15 cellular contexts compared by ENCODE assay signal in genomic region chr20:13524339-13524738, GRCh38.
DNase-seq lines count a peak whose midpoint lies in the region; ATAC-seq and TF ChIP-seq lines count a peak whose summit lies in the region.
"Had no signal": no experiment of that assay in that cellular context is flagged by ENCODE, and none has a peak within 500 bp of the region (broad histone marks: within the 10 kb centered on the region; RNA-seq: fewer than 3 reads in every experiment).

No MANE protein-coding gene starts in this region.

- POLR2A ChIA-PET in MCF 10A (lab: Yijun Ruan, JAX) = interaction anchor here (0.9 to 1.7 kb wide), 3 partner anchors 10 to 238 kb away, joined by 3 to 9 read pairs (median 7); no protein-coding TSS in a partner anchor

- H3K36me3 ChIP-seq in breast epithelium = peaks cover 4% of the 10 kb centered on the region
- no peaks in the 10 kb centered on the region for H3K36me3 ChIP-seq in brain microvascular endothelial cell (replicated peaks)
- H3K36me3 ChIP-seq in left lung = peaks cover 0 to 21% of the 10 kb centered on the region in 2 donors
- H3K36me3 ChIP-seq in sigmoid colon = peaks cover 0 to 8% (median 0%) of the 10 kb centered on the region in 4 donors
- H3K36me3 ChIP-seq: HAP-1 had no signal

- no peak for TF ChIP-seq EP300 in sigmoid colon (IDR thresholded peaks at IDR 0.05)

- H3K27me3 ChIP-seq in breast epithelium (no peaks in the 10 kb centered on the region), brain microvascular endothelial cell (replicated peaks) (no peaks in the 10 kb centered on the region), left lung (no peaks in the 10 kb centered on the region), sigmoid colon (no peaks in the 10 kb centered on the region)
- H3K27me3 ChIP-seq: BLaER1 treated with 17β-estradiol and CSF1 and Interleukin-3, amounts not matched to agents 10 nM and 100 nM had no signal

- H3K9me3 Mint-ChIP-seq in MCF 10A (ENCODE audit: unreplicated experiment) = peaks cover 10% of the 10 kb centered on the region

- ATAC-seq in left lung (peak; percentile 78), HG03442 (IDR thresholded peaks at IDR 0.05; ENCODE audit: unreplicated experiment) (no peak), HG03457 (IDR thresholded peaks at IDR 0.05; ENCODE audit: unreplicated experiment) (no peak)

- H3K9me3 ChIP-seq in breast epithelium (no peaks in the 10 kb centered on the region), left lung (no peaks in the 10 kb centered on the region), sigmoid colon (no peaks in the 10 kb centered on the region)
- H3K9me3 ChIP-seq: HAP-1 had no signal

- H3K4me1 ChIP-seq in breast epithelium (no peaks in the 10 kb centered on the region), left lung (no peaks in the 10 kb centered on the region), sigmoid colon (peaks cover 0 to 5% (median 3%) of the 10 kb centered on the region in 4 donors)
- H3K4me1 ChIP-seq: BLaER1 treated with 17β-estradiol and CSF1 and Interleukin-3, amounts not matched to agents 10 nM and 100 nM; HAP-1 had no signal

- CTCF ChIA-PET in MCF 10A (lab: Yijun Ruan, JAX) = interaction anchor here (1.3 to 3.0 kb wide), 2 partner anchors 22 to 84 kb away, joined by 4 to 19 read pairs; no protein-coding TSS in a partner anchor

- no TSS peak for BruUV-seq in MCF 10A (replicated peaks; lab: Mats Ljungman, UMichigan)

- H3K27me3 Mint-ChIP-seq in MCF 10A (ENCODE audit: insufficient read depth, unreplicated experiment) = no peaks in the 10 kb centered on the region
- H3K27me3 Mint-ChIP-seq: CD4-positive, CD25-positive, alpha-beta regulatory T cell; IgD-negative memory B cell had no signal

- TF ChIP-seq POLR2A in breast epithelium (IDR thresholded peaks at IDR 0.05) (no peak), sigmoid colon (IDR thresholded peaks at IDR 0.05) (no peak)

- H3K4me3 ChIP-seq in breast epithelium (no peak overlapping the region), brain microvascular endothelial cell (ENCODE audit: low read depth, low read length) (no peak overlapping the region), left lung (no peak overlapping the region), sigmoid colon (no peak overlapping the region)
- H3K4me3 ChIP-seq: BLaER1 treated with 17β-estradiol and CSF1 and Interleukin-3, amounts not matched to agents 10 nM and 100 nM; HAP-1 had no signal

- H3K4me1 Mint-ChIP-seq in MCF 10A (ENCODE audit: insufficient read depth, unreplicated experiment) = peaks cover 17% of the 10 kb centered on the region
- H3K4me1 Mint-ChIP-seq: CD4-positive, CD25-positive, alpha-beta regulatory T cell; IgD-negative memory B cell had no signal

- peak overlapping the region; percentile 67 for H3K27ac Mint-ChIP-seq in MCF 10A (ENCODE audit: low read depth, unreplicated experiment)
- H3K27ac Mint-ChIP-seq: CD4-positive, CD25-positive, alpha-beta regulatory T cell; IgD-negative memory B cell had no signal

- TF ChIP-seq CTCF in MCF 10A (IDR thresholded peaks at IDR 0.05; ENCODE audit: unreplicated experiment) (no peak), breast epithelium (IDR thresholded peaks at IDR 0.05) (no peak), brain microvascular endothelial cell (IDR thresholded peaks at IDR 0.05; ENCODE audit: low read depth, low read length, missing control alignments) (no peak), left lung (IDR thresholded peaks at IDR 0.05) (no peak), sigmoid colon (IDR thresholded peaks at IDR 0.05) (no peak)

- no peak overlapping the region for H3K4me3 Mint-ChIP-seq in MCF 10A (ENCODE audit: unreplicated experiment)
- H3K4me3 Mint-ChIP-seq: CD4-positive, CD25-positive, alpha-beta regulatory T cell; IgD-negative memory B cell had no signal

- WGBS in sigmoid colon, 2 donors = 92 to 96% methylated on average over 1 of the region's 1 CpG

- DNase-seq in MCF 10A (ENCODE audit: unreplicated experiment) (no peak), breast epithelium (ENCODE audit: low spot score in 2 of 2) (no peak), brain microvascular endothelial cell (no peak), left lung (no peak), NCI-H526 (lab: John Stamatoyannopoulos, UW) (no peak), sigmoid colon (no peak)
- DNase-seq: ACHN; CD4-positive, CD25-positive, alpha-beta regulatory T cell; KG1 had no signal

- H3K36me3 Mint-ChIP-seq in MCF 10A (ENCODE audit: insufficient read depth, unreplicated experiment) = peaks cover 35% of the 10 kb centered on the region

- in situ Hi-C loops in brain microvascular endothelial cell (cut with HindIII; ENCODE audit: low pct_ligation_motif_present, low sequenced_read_pairs) = no loop called here

- H3K27ac ChIP-seq in breast epithelium = no peak overlapping the region
- H3K27ac ChIP-seq in brain microvascular endothelial cell = peak overlapping the region; percentile 60
- no peak overlapping the region for H3K27ac ChIP-seq in left lung
- no peak overlapping the region for H3K27ac ChIP-seq in sigmoid colon
- H3K27ac ChIP-seq: 22Rv1; BLaER1 treated with 17β-estradiol and CSF1 and Interleukin-3, amounts not matched to agents 10 nM and 100 nM had no signal

- intact Hi-C loops in MCF 10A (cut with micrococcal nuclease) (no loop called here), breast epithelium (cut with DNase I; ENCODE audit: low total_unique reads) (no loop called here), left lung (cut with DNase I) (no loop called here), sigmoid colon (cut with DNase I) (no loop called here)
